ENCODE assay signal across 12 cellular contexts in genomic region chr5:111069839-111070238, GRCh38. TPM values are rescaled to one million over a fixed set of nuclear protein-coding genes. Genes with fewer than 3 reads are reported as not detected.
DNase-seq lines count a peak whose midpoint lies in the region; FAIRE-seq and TF ChIP-seq lines count a peak whose summit lies in the region.
"Had no signal": no experiment of that assay in that cellular context is flagged by ENCODE, and none has a peak within 500 bp of the region (broad histone marks: within the 10 kb centered on the region; RNA-seq: fewer than 3 reads in every experiment).

No MANE protein-coding gene starts in this region.

- no peaks in the 10 kb centered on the region for H4K20me1 ChIP-seq in smooth muscle cell (ENCODE audit: low read depth)

- H3K4me3 ChIP-seq in astrocyte of the spinal cord (ENCODE audit: low read depth, low read length) (peak overlapping the region; percentile 30), iPS-18a (ENCODE audit: low read length) (peak overlapping the region; percentile 66), smooth muscle cell (peak overlapping the region; percentile 44)
- H3K4me3 ChIP-seq: ovary had no signal

- H3F3A ChIP-seq in smooth muscle cell (ENCODE audit: low read depth), result peaks cover 4% of the 10 kb centered on the region

- H3K9ac ChIP-seq in iPS-18a (ENCODE audit: low read length) (no peak overlapping the region), smooth muscle cell (ENCODE audit: low read depth) (no peak overlapping the region)

- peaks cover 5% of the 10 kb centered on the region for H3K4me1 ChIP-seq in iPS-18a (ENCODE audit: control insufficient read depth, low read depth, low read length)
- H3K4me1 ChIP-seq in smooth muscle cell (ENCODE audit: low read depth), result peaks cover 7% of the 10 kb centered on the region

- 52% methylated on average over 4 of the region's 4 CpGs for WGBS in smooth muscle cell (ENCODE audit: low lambda C conversion rate)

- peak overlapping the region; percentile 89 for H3K4me2 ChIP-seq in smooth muscle cell

- H3K27me3 ChIP-seq in iPS-18a (ENCODE audit: control insufficient read depth, insufficient read depth, low read length) (peaks cover 71% of the 10 kb centered on the region), smooth muscle cell (ENCODE audit: low read depth) (peaks cover 75% of the 10 kb centered on the region)
- H3K27me3 ChIP-seq: ovary had no signal

- no peaks in the 10 kb centered on the region for H3K36me3 ChIP-seq in iPS-18a (ENCODE audit: control insufficient read depth, low read depth, low read length)
- H3K36me3 ChIP-seq in smooth muscle cell (ENCODE audit: low read depth), result no peaks in the 10 kb centered on the region
- H3K36me3 ChIP-seq: ovary had no signal

- in situ Hi-C loops in astrocyte of the spinal cord (cut with HindIII; ENCODE audit: low sequenced_read_pairs), result no loop called here

- H3K79me2 ChIP-seq in smooth muscle cell (ENCODE audit: low read depth), result no peaks in the 10 kb centered on the region

- H2AFZ ChIP-seq in smooth muscle cell (ENCODE audit: low read depth), result peak overlapping the region; percentile 84

- no peaks in the 10 kb centered on the region for H3K9me3 ChIP-seq in iPS-18a (ENCODE audit: control insufficient read depth, low read depth, low read length)
- H3K9me3 ChIP-seq in smooth muscle cell (replicated peaks; ENCODE audit: low read depth), result no peaks in the 10 kb centered on the region
- H3K9me3 ChIP-seq: ovary had no signal

- no peak for FAIRE-seq in H54 (lab: Jason Lieb, UNC)

- TF ChIP-seq POLR2A in H54 (IDR thresholded peaks at IDR 0.05; ENCODE audit: low read depth, low read length), result no peak

- H3K27ac ChIP-seq in iPS-18a (ENCODE audit: low read length) (no peak overlapping the region), smooth muscle cell (ENCODE audit: low read depth) (no peak overlapping the region)
- H3K27ac ChIP-seq: 22Rv1, ovary had no signal

- DNase-seq in NCI-H82 (lab: John Stamatoyannopoulos, UW) (peak; percentile 4), NCI-H82 treated with DMSO at 0.1 percent for 48 hours (lab: John Stamatoyannopoulos, UW; ENCODE audit: unreplicated experiment) (no peak), astrocyte of the spinal cord (ENCODE audit: low read depth, low spot score) (peak; percentile 51), smooth muscle cell (lab: John Stamatoyannopoulos, UW; ENCODE audit: unreplicated experiment) (no peak), SIG-M5 treated with dmso at 0.1 percent for 504 hours (lab: John Stamatoyannopoulos, UW; ENCODE audit: unreplicated experiment) (no peak), RKO (ENCODE audit: low spot score) (no peak), H54 (ENCODE audit: insufficient read length, low spot score) (no peak)
- DNase-seq: amniotic stem cell, NCI-H446 treated with DMSO at 0.1 percent for 48 hours, ovary had no signal

- TF ChIP-seq CTCF in astrocyte of the spinal cord (IDR thresholded peaks at IDR 0.05; ENCODE audit: low read depth, low read length), result no peak
- TF ChIP-seq CTCF in smooth muscle cell (IDR thresholded peaks at IDR 0.05; ENCODE audit: borderline replicate concordance, insufficient read depth, poor library complexity, severe bottlenecking), result no peak

RNA-seq across cellular contexts. Expression of gene TSLP, which starts 1.7 kb away (rescaled TPM):
- total RNA-seq in smooth muscle cell, result 1.4 and 1.8 TPM in 2 replicates
- 1.2 and 3.0 TPM in 2 replicates for polyA plus RNA-seq in smooth muscle cell

RNA-seq across cellular contexts. Expression of gene WDR36, which starts 22.3 kb away (rescaled TPM):
- 45.3 and 55.0 TPM in 2 replicates for total RNA-seq in smooth muscle cell
- 10.8 and 12.7 TPM in 2 replicates for polyA plus RNA-seq in smooth muscle cell

Comparison
In these comparisons a context has a peak if more than half of its experiments do, and no peak if none do; other contexts are left out.
1. DNase-seq: peak in NCI-H82 (single experiment) and astrocyte of the spinal cord (single experiment); none in NCI-H82 treated with DMSO at 0.1 percent for 48 hours (single experiment), smooth muscle cell (single experiment), SIG-M5 treated with dmso at 0.1 percent for 504 hours (single experiment), RKO (single experiment) and H54 (single experiment).
2. Peak in every context shown above with its lines, with median percentiles within 50 percentile points of each other: H3K4me3 ChIP-seq.